8 cellular contexts compared by ENCODE assay signal in genomic region chr7:77415474-77415821, GRCh38. TPM values are rescaled to one million over a fixed set of nuclear protein-coding genes. Genes with fewer than 3 reads are reported as not detected.
DNase-seq lines count a peak whose midpoint lies in the region; ATAC-seq and TF ChIP-seq lines count a peak whose summit lies in the region.

No MANE protein-coding gene starts in this region.

- H3K4me1 ChIP-seq in gastrocnemius medialis, result peaks cover 0 to 15% of the 10 kb centered on the region in 2 donors

- peak overlapping the region; percentile 75 to 87 (median 82) for H3K27ac ChIP-seq in gastrocnemius medialis

- peak overlapping the region; percentile 84 to 92 (median 88) for H3K4me3 ChIP-seq in gastrocnemius medialis

- DNase-seq in DMS53 (lab: John Stamatoyannopoulos, UW) (peak; percentile 75), HK-2 (ENCODE audit: unreplicated experiment) (peak; percentile 14), left cardiac atrium (no peak), gastrocnemius medialis (peak in 1 of 2 donors; percentile 14), NCI-H1048 (lab: John Stamatoyannopoulos, UW) (no peak), SK-N-DZ (ENCODE audit: low spot score) (no peak)
- DNase-seq in activated naive CD4-positive, alpha-beta T cell treated with Interleukin-2 at 50 U/mL for 16 hours, result peak; percentile 12

- in situ Hi-C loops in gastrocnemius medialis (cut with MboI; ENCODE audit: low sequenced_read_pairs in 4 of 4), result no loop called here

- H3K9me3 ChIP-seq in gastrocnemius medialis, result no peaks in the 10 kb centered on the region

- peak; percentile 29 for ATAC-seq in GM19467 (IDR thresholded peaks at IDR 0.05; ENCODE audit: unreplicated experiment)
- peak; percentile 51 to 54 for ATAC-seq in left cardiac atrium
- peak; percentile 39 to 45 for ATAC-seq in gastrocnemius medialis

- no peaks in the 10 kb centered on the region for H3K27me3 ChIP-seq in gastrocnemius medialis

- H3K36me3 ChIP-seq in gastrocnemius medialis, result no peaks in the 10 kb centered on the region

- intact Hi-C loops in left cardiac atrium (cut with DNase I), result loop anchor here in 1 of 2 donors (10.0 kb wide), 1 partner anchor 119 kb away; the partner anchor contains the start of gene PTPN12
- intact Hi-C loops in gastrocnemius medialis (cut with DNase I; ENCODE audit: low total_unique reads), result loop anchor here (2.0 kb wide), 1 partner anchor 123 kb away; no protein-coding TSS in a partner anchor

- TF ChIP-seq CTCF in gastrocnemius medialis (IDR thresholded peaks at IDR 0.05 in 4 of 5, conservative IDR thresholded peaks at IDR 0.05 in 1 of 5), result no peak

- TF ChIP-seq POLR2A in gastrocnemius medialis (IDR thresholded peaks at IDR 0.05), result no peak

RNA-seq across cellular contexts. Expression of gene GSAP, which starts 0.7 kb away (rescaled TPM):
- total RNA-seq in left cardiac atrium (10 to 100 TPM; 10.3 to 11.5 TPM), gastrocnemius medialis (1 to 10 TPM; 1.2 to 8.3 (median 2.5) TPM)
- polyA plus RNA-seq in SK-N-DZ (2014; cell fraction: cytosol; rRNA removed), result 0.28 and 0.41 TPM in 2 replicates
- 0.12 and 0.39 TPM in 2 replicates for polyA plus RNA-seq in SK-N-DZ (2014; cell fraction: nucleus; rRNA removed)

Comparison
In these comparisons a context has a peak if more than half of its experiments do, and no peak if none do; other contexts are left out.
1. DNase-seq: peak in DMS53 (single experiment), HK-2 (single experiment) and activated naive CD4-positive, alpha-beta T cell treated with Interleukin-2 at 50 U/mL for 16 hours (single experiment); none in left cardiac atrium (single experiment), NCI-H1048 (single experiment) and SK-N-DZ (single experiment).
2. Peak in every context shown above with its lines, with median percentiles within 50 percentile points of each other: ATAC-seq.